8 cellular contexts compared by ENCODE assay signal in the genomic region with DNA sequence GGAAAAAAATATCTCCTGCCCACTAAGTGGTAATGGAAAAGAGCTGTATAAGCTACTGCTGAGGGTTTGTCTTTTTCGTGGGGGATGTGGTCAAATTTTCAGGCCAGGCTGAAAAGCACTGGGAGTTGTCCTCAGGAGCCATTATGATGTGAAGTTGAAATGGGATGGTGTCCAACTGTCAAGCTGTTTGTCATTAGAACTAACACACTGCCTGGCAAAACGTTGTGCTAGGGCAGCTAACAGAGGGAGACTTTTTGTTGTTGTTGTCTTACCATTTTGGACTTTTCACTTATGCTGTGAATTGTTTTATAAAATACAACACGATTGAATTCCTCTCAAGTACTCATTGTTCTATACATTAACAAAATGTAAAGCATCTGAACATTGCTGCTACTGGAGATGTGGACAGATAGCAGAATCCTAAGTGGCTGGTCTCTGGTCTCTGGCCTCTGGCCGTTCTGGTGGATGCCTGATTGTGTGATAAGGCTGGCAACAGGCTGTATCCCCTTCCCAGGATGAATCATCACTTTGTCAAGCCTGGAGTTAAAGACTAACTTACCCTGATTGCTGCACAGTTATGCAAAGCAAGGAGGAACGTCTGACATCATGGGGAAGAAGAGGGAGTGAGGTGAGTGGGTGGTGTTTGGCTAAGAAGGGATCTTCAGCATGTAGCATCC. TPM values are rescaled to one million over a fixed set of nuclear protein-coding genes. Genes with fewer than 3 reads are reported as not detected.
DNase-seq lines count a peak whose midpoint lies in the region; ATAC-seq and TF ChIP-seq lines count a peak whose summit lies in the region.

No MANE protein-coding gene starts in this region.

- H3K4me3 ChIP-seq in BLaER1 treated with 17β-estradiol and CSF1 and Interleukin-3, amounts not matched to agents 10 nM and 100 nM, result peak overlapping the region in 1 of 10 experiments; percentile 79; a peak in 2 of 20 replicates
- H3K4me3 ChIP-seq in iPS-15b (ENCODE audit: low read depth, low read length), result peak overlapping the region; percentile 79
- H3K4me3 ChIP-seq in tibial artery, result peak overlapping the region; percentile 80 to 87

- no peaks in the 10 kb centered on the region; a peak in 1 of 22 replicates for H3K9me3 ChIP-seq in BLaER1 treated with 17β-estradiol and CSF1 and Interleukin-3, amounts not matched to agents 10 nM and 100 nM (replicated peaks in 1 of 11)
- H3K9me3 ChIP-seq in iPS-15b (ENCODE audit: control insufficient read depth, insufficient read depth, low read length) (no peaks in the 10 kb centered on the region), tibial artery (no peaks in the 10 kb centered on the region)

- intact Hi-C loops in tibial artery (cut with DNase I; ENCODE audit: low total_unique reads), result no loop called here
- intact Hi-C loops in activated CD4-positive, alpha-beta memory T cell treated with anti-CD3 and anti-CD28 coated beads for 36 hours (cut with micrococcal nuclease), result loop anchor here (10.0 kb wide), 1 partner anchor 277 kb away; no protein-coding TSS in a partner anchor

- H3K4me2 ChIP-seq in BLaER1 treated with 17β-estradiol and CSF1 and Interleukin-3, amounts not matched to agents 10 nM and 100 nM, result peak overlapping the region; percentile 44 to 98 (median 90)

- no peak for DNase-seq in tibial artery
- no peak for DNase-seq in activated CD4-positive, alpha-beta memory T cell treated with anti-CD3 and anti-CD28 coated beads for 36 hours
- DNase-seq in activated naive CD4-positive, alpha-beta T cell treated with anti-CD3 and anti-CD28 coated beads, Interleukin-2, amount 50 U/mL, for 72 hours (ENCODE audit: low spot score in 2 of 2), result no peak

- H3K9ac ChIP-seq in BLaER1 treated with 17β-estradiol and CSF1 and Interleukin-3, amounts not matched to agents 10 nM and 100 nM, result no peak overlapping the region
- H3K9ac ChIP-seq in iPS-15b (ENCODE audit: low read depth, low read length), result no peak overlapping the region

- ATAC-seq in HG02763 (IDR thresholded peaks at IDR 0.05; ENCODE audit: unreplicated experiment) (peak; percentile 49), GM18520 (IDR thresholded peaks at IDR 0.05; ENCODE audit: unreplicated experiment) (no peak)
- ATAC-seq in activated naive CD4-positive, alpha-beta T cell treated with anti-CD3 and anti-CD28 coated beads, Interleukin-2, amount 50 U/mL, for 72 hours, result no peak

- no peak for TF ChIP-seq CTCF in tibial artery (IDR thresholded peaks at IDR 0.05)

- no peaks in the 10 kb centered on the region for H3K36me3 Mint-ChIP-seq in activated naive CD8-positive, alpha-beta T cell
- H3K36me3 Mint-ChIP-seq in activated CD4-positive, alpha-beta memory T cell treated with anti-CD3 and anti-CD28 coated beads for 36 hours, result no peaks in the 10 kb centered on the region
- peaks cover 7 to 10% of the 10 kb centered on the region in 2 donors for H3K36me3 Mint-ChIP-seq in activated naive CD4-positive, alpha-beta T cell treated with anti-CD3 and anti-CD28 coated beads, Interleukin-2, amount 50 U/mL, for 72 hours

- peaks cover 19% of the 10 kb centered on the region for H3K4me1 Mint-ChIP-seq in activated naive CD8-positive, alpha-beta T cell (ENCODE audit: low read depth)
- peaks cover 12% of the 10 kb centered on the region for H3K4me1 Mint-ChIP-seq in activated CD4-positive, alpha-beta memory T cell treated with anti-CD3 and anti-CD28 coated beads for 36 hours (ENCODE audit: low read depth)

- H3K27me3 Mint-ChIP-seq in activated naive CD8-positive, alpha-beta T cell, result peaks cover 2% of the 10 kb centered on the region
- H3K27me3 Mint-ChIP-seq in activated CD4-positive, alpha-beta memory T cell treated with anti-CD3 and anti-CD28 coated beads for 36 hours, result peaks cover 15% of the 10 kb centered on the region

- CTCF ChIA-PET in activated CD4-positive, alpha-beta memory T cell treated with anti-CD3 and anti-CD28 coated beads for 36 hours (lab: Charles Lee), result no interaction called here

- POLR2A ChIA-PET in activated CD4-positive, alpha-beta memory T cell treated with anti-CD3 and anti-CD28 coated beads for 36 hours (lab: Charles Lee), result no interaction called here

- H3K4me1 ChIP-seq in BLaER1 treated with 17β-estradiol and CSF1 and Interleukin-3, amounts not matched to agents 10 nM and 100 nM, result peaks cover 23 to 40% (median 32%) of the 10 kb centered on the region in 10 experiments
- peaks cover 17% of the 10 kb centered on the region for H3K4me1 ChIP-seq in iPS-15b (ENCODE audit: control insufficient read depth, insufficient read depth, low read length)
- H3K4me1 ChIP-seq in tibial artery, result peaks cover 0 to 56% (median 26%) of the 10 kb centered on the region in 4 donors

- H3K9me3 Mint-ChIP-seq in activated naive CD8-positive, alpha-beta T cell (ENCODE audit: low read depth), result no peaks in the 10 kb centered on the region
- H3K9me3 Mint-ChIP-seq in activated CD4-positive, alpha-beta memory T cell treated with anti-CD3 and anti-CD28 coated beads for 36 hours, result peaks cover 4% of the 10 kb centered on the region
- no peaks in the 10 kb centered on the region for H3K9me3 Mint-ChIP-seq in activated naive CD4-positive, alpha-beta T cell treated with anti-CD3 and anti-CD28 coated beads, Interleukin-2, amount 50 U/mL, for 72 hours

- peaks cover 0 to 58% (median 13%) of the 10 kb centered on the region in 11 experiments; a peak in 10 of 22 replicates for H4K20me1 ChIP-seq in BLaER1 treated with 17β-estradiol and CSF1 and Interleukin-3, amounts not matched to agents 10 nM and 100 nM

- peaks cover 0 to 18% (median 0%) of the 10 kb centered on the region in 11 experiments; a peak in 2 of 22 replicates for H3K27me3 ChIP-seq in BLaER1 treated with 17β-estradiol and CSF1 and Interleukin-3, amounts not matched to agents 10 nM and 100 nM
- peaks cover 15% of the 10 kb centered on the region for H3K27me3 ChIP-seq in iPS-15b (ENCODE audit: control insufficient read depth, insufficient read depth, low read length)
- no peaks in the 10 kb centered on the region for H3K27me3 ChIP-seq in tibial artery

- H3K4me3 Mint-ChIP-seq in activated naive CD8-positive, alpha-beta T cell, result peak overlapping the region; percentile 46
- no peak overlapping the region for H3K4me3 Mint-ChIP-seq in activated CD4-positive, alpha-beta memory T cell treated with anti-CD3 and anti-CD28 coated beads for 36 hours

- H3K27ac Mint-ChIP-seq in activated naive CD8-positive, alpha-beta T cell, result peak overlapping the region; percentile 2
- no peak overlapping the region for H3K27ac Mint-ChIP-seq in activated CD4-positive, alpha-beta memory T cell treated with anti-CD3 and anti-CD28 coated beads for 36 hours
- H3K27ac Mint-ChIP-seq in activated naive CD4-positive, alpha-beta T cell treated with anti-CD3 and anti-CD28 coated beads, Interleukin-2, amount 50 U/mL, for 72 hours, result no peak overlapping the region

- no peaks in the 10 kb centered on the region; a peak in 1 of 22 replicates for H3K36me3 ChIP-seq in BLaER1 treated with 17β-estradiol and CSF1 and Interleukin-3, amounts not matched to agents 10 nM and 100 nM
- H3K36me3 ChIP-seq in iPS-15b (ENCODE audit: control insufficient read depth, insufficient read depth, low read length) (no peaks in the 10 kb centered on the region), tibial artery (no peaks in the 10 kb centered on the region)

- 0 out of 22 replicates have a peak overlapping the region, but pooled peaks of 1 of the 11 experiments have one; percentile 87 for H3K27ac ChIP-seq in BLaER1 treated with 17β-estradiol and CSF1 and Interleukin-3, amounts not matched to agents 10 nM and 100 nM
- peak overlapping the region; percentile 80 to 84 for H3K27ac ChIP-seq in tibial artery

RNA-seq across cellular contexts. Expression of gene MYO1B, which starts 2.3 kb away (rescaled TPM):
- 10 to 100 TPM; 13.5 to 15.6 TPM for total RNA-seq in activated CD4-positive, alpha-beta memory T cell treated with anti-CD3 and anti-CD28 coated beads for 36 hours
- 10 to 100 TPM in 1 of 2 donors, 1 to 10 TPM in 1; 4.7 to 42.5 TPM for total RNA-seq in activated naive CD4-positive, alpha-beta T cell treated with anti-CD3 and anti-CD28 coated beads, Interleukin-2, amount 50 U/mL, for 72 hours
